ENCODE assay signal across 15 cellular contexts in genomic region chr18:35155403-35156117, GRCh38.
DNase-seq lines count a peak whose midpoint lies in the region; ATAC-seq and TF ChIP-seq lines count a peak whose summit lies in the region.
"Had no signal": no experiment of that assay in that cellular context is flagged by ENCODE, and none has a peak within 500 bp of the region (broad histone marks: within the 10 kb centered on the region; RNA-seq: fewer than 3 reads in every experiment).

No MANE protein-coding gene starts in this region.

- H3K36me3 Mint-ChIP-seq in nephron (ENCODE audit: low read depth): peaks cover 8% of the 10 kb centered on the region

- H3K9ac ChIP-seq in fibroblast of lung (ENCODE audit: insufficient read depth, low read length): no peak overlapping the region

- H3K9me3 Mint-ChIP-seq in nephron: no peaks in the 10 kb centered on the region
- H3K9me3 Mint-ChIP-seq: CD4-positive, alpha-beta T cell had no signal

- peaks cover 8% of the 10 kb centered on the region for H3K4me1 Mint-ChIP-seq in nephron

- no peak overlapping the region for H3K27ac ChIP-seq in fibroblast of lung (ENCODE audit: insufficient read depth, low read length)

- in situ Hi-C loops in KBM-7 (cut with MboI; ENCODE audit: low pct_unique_long_range_greater_than_20kb, low sequenced_read_pairs): no loop called here

- H3K4me3 Mint-ChIP-seq in nephron: no peak overlapping the region
- H3K4me3 Mint-ChIP-seq: CD4-positive, alpha-beta T cell had no signal

- H3K4me3 ChIP-seq in H7 (ENCODE audit: insufficient read depth, low read depth, low read length): no peak overlapping the region
- no peak overlapping the region for H3K4me3 ChIP-seq in fibroblast of lung (replicated peaks in 1 of 4; ENCODE audit: control extremely low read depth in 1 of 4, insufficient read depth in 1 of 4, low read depth in 3 of 4, low read length in 4 of 4)

- H3K27me3 ChIP-seq in H7 (ENCODE audit: control insufficient read depth, insufficient read depth, low read length) (no peaks in the 10 kb centered on the region), fibroblast of lung (ENCODE audit: control insufficient read depth, insufficient read depth, low read length) (no peaks in the 10 kb centered on the region)

- no peaks in the 10 kb centered on the region for H3K4me1 ChIP-seq in fibroblast of lung (ENCODE audit: control insufficient read depth, extremely low read depth, insufficient read depth, low read length)

- no peak for TF ChIP-seq CTCF in fibroblast of lung (conservative IDR thresholded peaks at IDR 0.05 in 1 of 2, IDR thresholded peaks at IDR 0.05 in 1 of 2; ENCODE audit: low read depth in 1 of 2, low read length in 2 of 2)
- no peak for TF ChIP-seq CTCF in nephron (IDR thresholded peaks at IDR 0.05; ENCODE audit: unreplicated experiment in 3 of 3)

- no peak overlapping the region for H3K4me2 ChIP-seq in fibroblast of lung (ENCODE audit: extremely low read depth, insufficient read depth, low read length)

- peak overlapping the region in 2 of 3 experiments; percentile 2 to 37 for H3K27ac Mint-ChIP-seq in nephron
- H3K27ac Mint-ChIP-seq: CD4-positive, alpha-beta T cell had no signal

- no peaks in the 10 kb centered on the region for H3K36me3 ChIP-seq in H7 (replicated peaks; ENCODE audit: control insufficient read depth, insufficient read depth, low read length)
- no peaks in the 10 kb centered on the region for H3K36me3 ChIP-seq in fibroblast of lung (ENCODE audit: control insufficient read depth, insufficient read depth, low read length)

- ATAC-seq in HG03342 (IDR thresholded peaks at IDR 0.05; ENCODE audit: unreplicated experiment): no peak
- ATAC-seq: left colon had no signal

- DNase-seq in H7: peak; percentile 56
- peak; percentile 24 for DNase-seq in RPMI8226
- peak; percentile 48 to 60 for DNase-seq in fibroblast of lung (ENCODE audit: low read depth in 2 of 2)
- no peak for DNase-seq in KBM-7
- no peak for DNase-seq in inferior parietal cortex (ENCODE audit: extremely low spot score)
- DNase-seq: activated CD8-positive, alpha-beta memory T cell treated with anti-CD3 and anti-CD28 coated beads for 24 hours; activated gamma-delta T cell; CD4-positive, alpha-beta T cell; effector memory CD4-positive, alpha-beta T cell; EL; glutamatergic neuron; left colon; MM.1S had no signal

- H2AFZ ChIP-seq in fibroblast of lung (ENCODE audit: low read length): no peak overlapping the region

- no peaks in the 10 kb centered on the region for H3K79me2 ChIP-seq in fibroblast of lung (ENCODE audit: control insufficient read depth, insufficient read depth, low read length)

- no peaks in the 10 kb centered on the region for H4K20me1 ChIP-seq in fibroblast of lung (ENCODE audit: control insufficient read depth, extremely low read depth, insufficient read depth, low read length)

- no peaks in the 10 kb centered on the region for H3K27me3 Mint-ChIP-seq in nephron (ENCODE audit: low read depth)
- H3K27me3 Mint-ChIP-seq: CD4-positive, alpha-beta T cell had no signal

- H3K9me3 ChIP-seq in fibroblast of lung (ENCODE audit: control insufficient read depth, insufficient read depth, low read depth, low read length): no peaks in the 10 kb centered on the region

Comparison
In these comparisons a context has a peak if more than half of its experiments do, and no peak if none do; other contexts are left out.
1. DNase-seq: peak in H7 (single experiment), RPMI8226 (single experiment) and fibroblast of lung (2 of 2); none in KBM-7 (single experiment) and inferior parietal cortex (single experiment).